ENCODE assay signal across 14 cellular contexts in genomic region chr3:170506556-170506955, GRCh38.
DNase-seq lines count a peak whose midpoint lies in the region; TF ChIP-seq lines count a peak whose summit lies in the region.
"Had no signal": no experiment of that assay in that cellular context is flagged by ENCODE, and none has a peak within 500 bp of the region (broad histone marks: within the 10 kb centered on the region; RNA-seq: fewer than 3 reads in every experiment).

No MANE protein-coding gene starts in this region.

- no peaks in the 10 kb centered on the region for H3K4me1 ChIP-seq in breast epithelium
- H3K4me1 ChIP-seq in hepatocyte (ENCODE audit: insufficient read depth) = peaks cover 10% of the 10 kb centered on the region
- H3K4me1 ChIP-seq: gastroesophageal sphincter had no signal

- peak overlapping the region; percentile 9 for H3K9ac ChIP-seq in SK-N-MC (ENCODE audit: insufficient read length)

- H3K4me2 ChIP-seq in hepatocyte = peak overlapping the region; percentile 19

- H3K27ac Mint-ChIP-seq in MCF 10A (ENCODE audit: low read depth, unreplicated experiment) = peak overlapping the region; percentile 53
- peak overlapping the region; percentile 61 for H3K27ac Mint-ChIP-seq in type B pancreatic cell
- H3K27ac Mint-ChIP-seq: activated naive CD8-positive, alpha-beta T cell had no signal

- DNase-seq in MCF 10A (ENCODE audit: unreplicated experiment) = peak; percentile 38
- no peak for DNase-seq in breast epithelium (ENCODE audit: low spot score in 2 of 2)
- no peak for DNase-seq in SK-N-MC (ENCODE audit: low read depth, low spot score)
- DNase-seq in hepatocyte (ENCODE audit: low spot score) = peak; percentile 46
- DNase-seq in type B pancreatic cell (ENCODE audit: extremely low spot score, unreplicated experiment) = no peak
- no peak for DNase-seq in stimulated activated CD4-positive, alpha-beta T cell treated with anti-CD3 and anti-CD28 coated beads, Interleukin-12 subunit alpha, Interleukin-12 subunit beta, amount 100 ng/mL, for 4 hours
- no peak for DNase-seq in activated CD4-positive, alpha-beta T cell treated with anti-CD3 and anti-CD28 coated beads, Interleukin-2, amount 50 U/mL, for 1 hour
- no peak for DNase-seq in T-helper 9 cell
- DNase-seq: CD4-positive, CD25-positive, alpha-beta regulatory T cell; naive B cell; NCI-H524 had no signal

- CTCF ChIA-PET in MCF 10A (lab: Yijun Ruan, JAX) = interaction anchor here (0.6 to 2.2 kb wide), 4 partner anchors 38 to 304 kb away, joined by 3 to 7 read pairs (median 4); no protein-coding TSS in a partner anchor

- TF ChIP-seq CTCF in MCF 10A (IDR thresholded peaks at IDR 0.05; ENCODE audit: unreplicated experiment) (no peak), breast epithelium (IDR thresholded peaks at IDR 0.05) (no peak), hepatocyte (IDR thresholded peaks at IDR 0.05; ENCODE audit: poor library complexity) (no peak), type B pancreatic cell (conservative IDR thresholded peaks at IDR 0.05) (no peak)

- H3K36me3 Mint-ChIP-seq in MCF 10A (ENCODE audit: insufficient read depth, unreplicated experiment) (no peaks in the 10 kb centered on the region), type B pancreatic cell (peaks cover 4% of the 10 kb centered on the region)
- H3K36me3 Mint-ChIP-seq: activated naive CD8-positive, alpha-beta T cell; CD4-positive, CD25-positive, alpha-beta regulatory T cell; naive B cell had no signal

- no TSS peak for BruUV-seq in MCF 10A (replicated peaks; lab: Mats Ljungman, UMichigan)

- H3K9me2 ChIP-seq in hepatocyte (replicated peaks; ENCODE audit: insufficient read depth) = no peaks in the 10 kb centered on the region

- no peaks in the 10 kb centered on the region for H3K9me3 Mint-ChIP-seq in MCF 10A (ENCODE audit: unreplicated experiment)
- H3K9me3 Mint-ChIP-seq in type B pancreatic cell = no peaks in the 10 kb centered on the region
- H3K9me3 Mint-ChIP-seq: CD4-positive, CD25-positive, alpha-beta regulatory T cell; naive B cell had no signal

- H2AFZ ChIP-seq in hepatocyte = peak overlapping the region; percentile 2

- no peaks in the 10 kb centered on the region for H3K79me2 ChIP-seq in hepatocyte

- intact Hi-C loops in MCF 10A (cut with micrococcal nuclease) (no loop called here), breast epithelium (cut with DNase I; ENCODE audit: low total_unique reads) (no loop called here)

- H3K27me3 ChIP-seq in breast epithelium (no peaks in the 10 kb centered on the region), hepatocyte (no peaks in the 10 kb centered on the region)
- H3K27me3 ChIP-seq: gastroesophageal sphincter, suprapubic skin had no signal

- H3K4me1 Mint-ChIP-seq in MCF 10A (ENCODE audit: insufficient read depth, unreplicated experiment) (peaks cover 6% of the 10 kb centered on the region), type B pancreatic cell (ENCODE audit: unreplicated experiment) (peaks cover 19% of the 10 kb centered on the region)
- H3K4me1 Mint-ChIP-seq: CD4-positive, CD25-positive, alpha-beta regulatory T cell; naive B cell had no signal

- WGBS in hepatocyte (ENCODE audit: low lambda C conversion rate, missing lambda C conversion rate) = 2% methylated on average over 2 of the region's 2 CpGs

- H3K9me3 ChIP-seq in breast epithelium = no peaks in the 10 kb centered on the region
- H3K9me3 ChIP-seq in SK-N-MC (ENCODE audit: low read depth, low read length) = no peaks in the 10 kb centered on the region
- no peaks in the 10 kb centered on the region for H3K9me3 ChIP-seq in hepatocyte (ENCODE audit: low read depth)
- H3K9me3 ChIP-seq: gastroesophageal sphincter, suprapubic skin had no signal

- POLR2A ChIA-PET in MCF 10A (lab: Yijun Ruan, JAX) = interaction anchor here (0.6 kb wide), 1 partner anchor 1406 kb away, joined by 3 read pairs; no protein-coding TSS in a partner anchor

- H3K4me3 Mint-ChIP-seq in MCF 10A (ENCODE audit: unreplicated experiment) = no peak overlapping the region
- H3K4me3 Mint-ChIP-seq in type B pancreatic cell = no peak overlapping the region
- H3K4me3 Mint-ChIP-seq: activated naive CD8-positive, alpha-beta T cell; CD4-positive, CD25-positive, alpha-beta regulatory T cell; naive B cell had no signal

- H4K20me1 ChIP-seq in hepatocyte (ENCODE audit: insufficient read depth, poor library complexity, severe bottlenecking) = no peaks in the 10 kb centered on the region

- no peak for TF ChIP-seq POLR2A in breast epithelium (IDR thresholded peaks at IDR 0.05)

- H3K4me3 ChIP-seq in breast epithelium (no peak overlapping the region), SK-N-MC (no peak overlapping the region), hepatocyte (no peak overlapping the region)
- H3K4me3 ChIP-seq: gastroesophageal sphincter, suprapubic skin had no signal

- H3K36me3 ChIP-seq in breast epithelium (no peaks in the 10 kb centered on the region), SK-N-MC (ENCODE audit: insufficient read depth, low read length) (no peaks in the 10 kb centered on the region), hepatocyte (replicated peaks; ENCODE audit: insufficient read depth, low read depth) (no peaks in the 10 kb centered on the region)
- H3K36me3 ChIP-seq: gastroesophageal sphincter, suprapubic skin had no signal

- H3K27me3 Mint-ChIP-seq in MCF 10A (ENCODE audit: insufficient read depth, unreplicated experiment) = no peaks in the 10 kb centered on the region
- no peaks in the 10 kb centered on the region for H3K27me3 Mint-ChIP-seq in type B pancreatic cell

- no peak overlapping the region for H3K27ac ChIP-seq in breast epithelium
- peak overlapping the region; percentile 40; the same call in 1 of the 2 replicates for H3K27ac ChIP-seq in SK-N-MC
- peak overlapping the region; percentile 62 for H3K27ac ChIP-seq in hepatocyte
- H3K27ac ChIP-seq: gastroesophageal sphincter, suprapubic skin had no signal

Comparison
In these comparisons a context has a peak if more than half of its experiments do, and no peak if none do; other contexts are left out.
1. DNase-seq: peak in MCF 10A (single experiment) and hepatocyte (single experiment); none in breast epithelium (0 of 2), SK-N-MC (single experiment), type B pancreatic cell (single experiment), stimulated activated CD4-positive, alpha-beta T cell treated with anti-CD3 and anti-CD28 coated beads, Interleukin-12 subunit alpha, Interleukin-12 subunit beta, amount 100 ng/mL, for 4 hours (single experiment), activated CD4-positive, alpha-beta T cell treated with anti-CD3 and anti-CD28 coated beads, Interleukin-2, amount 50 U/mL, for 1 hour (single experiment) and T-helper 9 cell (single experiment).
2. H3K27ac ChIP-seq: peak in SK-N-MC (single experiment) and hepatocyte (single experiment); none in breast epithelium (0 of 2).